29 cellular contexts compared by ENCODE assay signal in the genomic region with DNA sequence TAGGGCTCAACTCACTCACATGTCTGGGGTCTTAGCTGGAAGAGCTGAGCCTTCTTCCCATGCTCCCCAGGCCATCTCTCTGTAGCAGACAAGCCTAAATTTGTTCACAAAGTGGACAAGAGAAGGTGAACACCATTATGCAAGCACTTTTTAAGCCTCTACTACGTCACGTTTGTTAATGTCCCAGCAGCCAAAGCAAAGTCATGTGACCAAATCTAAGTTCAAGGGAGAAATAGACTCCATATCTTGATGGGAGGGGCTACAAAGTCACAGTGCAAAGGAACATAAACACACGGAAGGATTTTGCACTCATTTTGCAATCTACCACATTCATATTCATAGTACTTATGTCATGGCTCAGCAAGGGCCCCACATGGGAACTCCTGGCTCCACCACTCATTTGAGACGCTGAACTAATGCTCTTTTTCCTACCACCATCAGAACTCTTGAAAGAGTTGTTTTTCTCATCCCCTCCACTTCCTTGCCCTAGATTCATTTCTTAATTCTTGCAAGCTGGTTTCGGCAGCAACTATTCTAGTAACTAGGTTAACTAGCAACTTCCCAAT.
DNase-seq lines count a peak whose midpoint lies in the region; ATAC-seq, FAIRE-seq and TF ChIP-seq lines count a peak whose summit lies in the region.
"Had no signal": no experiment of that assay in that cellular context is flagged by ENCODE, and none has a peak within 500 bp of the region (broad histone marks: within the 10 kb centered on the region; RNA-seq: fewer than 3 reads in every experiment).

No MANE protein-coding gene starts in this region.

- POLR2A ChIA-PET in activated CD4-positive, alpha-beta T cell treated with anti-CD3 and anti-CD28 coated beads for 36 hours (lab: Charles Lee): no interaction called here
- POLR2A ChIA-PET in A673 (lab: Charles Lee; ENCODE audit: low non-redundant PET) (no interaction called here), GM12878 (lab: Charles Lee) (interaction anchor here (0.6 kb wide), 1 partner anchor 152 kb away, joined by 3 read pairs; no protein-coding TSS in a partner anchor)

- H4K20me1 ChIP-seq in GM12878 (ENCODE audit: control insufficient read depth, insufficient read depth): no peaks in the 10 kb centered on the region

- H3K27ac ChIP-seq in A673 (ENCODE audit: low read depth, low read length, poor library complexity, severe bottlenecking) (no peak overlapping the region), GM12878 (ENCODE audit: control insufficient read depth, insufficient read depth) (no peak overlapping the region)
- H3K27ac ChIP-seq: 22Rv1, GM23248, PC-9, SJSA1 had no signal

- in situ Hi-C loops in GM12878 (cut with MboI): no loop called here

- FAIRE-seq in GM12878 (lab: Jason Lieb, UNC): no peak
- FAIRE-seq: GM12892, HTR-8/SVneo had no signal

- TF ChIP-seq CTCF in A673 (conservative IDR thresholded peaks at IDR 0.05; ENCODE audit: low read depth, low read length) (no peak), GM12878 (IDR thresholded peaks at IDR 0.05 in 2 of 3, conservative IDR thresholded peaks at IDR 0.05 in 1 of 3; ENCODE audit: control insufficient read depth in 2 of 3, extremely low read depth in 1 of 3, insufficient read depth in 1 of 3, low read depth in 3 of 3, low read length in 3 of 3) (no peak)

- no peak for TF ChIP-seq POLR2A in GM12878 (IDR thresholded peaks at IDR 0.05; ENCODE audit: low read depth, low read length)

- H3K4me3 Mint-ChIP-seq in activated CD4-positive, alpha-beta T cell treated with anti-CD3 and anti-CD28 coated beads for 36 hours: no peak overlapping the region
- H3K4me3 Mint-ChIP-seq: CD14-positive monocyte; CD8-positive, alpha-beta memory T cell had no signal

- H3K27me3 ChIP-seq in A673 (replicated peaks; ENCODE audit: insufficient read depth, low read depth, low read length, poor library complexity) (no peaks in the 10 kb centered on the region), GM12878 (replicated peaks in 1 of 2; ENCODE audit: control insufficient read depth in 2 of 2, insufficient read depth in 2 of 2, low read length in 1 of 2) (no peaks in the 10 kb centered on the region)
- H3K27me3 ChIP-seq: BE2C, SJSA1 had no signal

- RAD21 ChIA-PET in GM12878 (lab: Charles Lee; ENCODE audit: unreplicated experiment): no interaction called here

- SMC1A ChIA-PET in GM12878 (lab: Charles Lee; ENCODE audit: uncharacterized antibody, unreplicated experiment): no interaction called here

- no peak overlapping the region for H3K4me2 ChIP-seq in GM12878 (ENCODE audit: control insufficient read depth, insufficient read depth)
- H3K4me2 ChIP-seq: PC-9 had no signal

- no peak for DNase-seq in activated CD4-positive, alpha-beta T cell treated with anti-CD3 and anti-CD28 coated beads for 36 hours
- no peak for DNase-seq in activated CD4-positive, alpha-beta T cell treated with anti-CD3 and anti-CD28 coated beads, Interleukin-2, amount 50 U/mL, for 4 hours
- DNase-seq in A673 (ENCODE audit: low spot score) (peak; percentile 16), GM12878 (ENCODE audit: low read depth, low spot score) (no peak), iris pigment epithelial cell (ENCODE audit: low read depth) (peak; percentile 21), NCI-H1930 (lab: John Stamatoyannopoulos, UW) (no peak)
- DNase-seq: ACHN; BE2C; CD8-positive, alpha-beta memory T cell; DMS 273 treated with DMSO at 0.1 percent for 48 hours; DMS79; EL; GDM1; GM23248; HCEC 1CT; KG1; MM.1S; NCI-H2029 treated with DMSO at 0.1 percent for 48 hours; NCI-H446 treated with DMSO at 0.1 percent for 48 hours; NCI-H526; NCI-H82; PC-9; Right ventricle myocardium superior had no signal

- no peaks in the 10 kb centered on the region for H3K79me2 ChIP-seq in GM12878 (ENCODE audit: control insufficient read depth, insufficient read depth, low read length)

- TF ChIP-seq RAD21 in GM12878 (IDR thresholded peaks at IDR 0.05; ENCODE audit: insufficient read depth, low read depth, low read length): no peak

- ATAC-seq in activated CD4-positive, alpha-beta T cell treated with anti-CD3 and anti-CD28 coated beads for 36 hours: peak; percentile 47
- no peak for ATAC-seq in GM12878
- no peak for ATAC-seq in SK-N-SH treated with all-trans-retinoic acid at 6 μM for 48 hours

- peaks cover 8% of the 10 kb centered on the region for H3K4me1 Mint-ChIP-seq in activated CD4-positive, alpha-beta T cell treated with anti-CD3 and anti-CD28 coated beads for 36 hours
- H3K4me1 Mint-ChIP-seq: CD14-positive monocyte had no signal

- 50% methylated on average over 5 of the region's 5 CpGs for WGBS in GM12878 (ENCODE audit: insufficient coverage, insufficient replicate concordance, low lambda C conversion rate, missing lambda C conversion rate)

- TF ChIP-seq EP300 in GM12878 (IDR thresholded peaks at IDR 0.05; ENCODE audit: borderline replicate concordance in 1 of 2, control insufficient read depth in 1 of 2, low read depth in 2 of 2, low read length in 2 of 2): no peak

- no TSS peak for BruUV-seq in A673 (replicated peaks; lab: Mats Ljungman, UMichigan)
- BruUV-seq in GM12878 (replicated peaks; lab: Mats Ljungman, UMichigan): no TSS peak

- H2AFZ ChIP-seq in GM12878 (ENCODE audit: control insufficient read depth, low read depth, low read length): no peak overlapping the region
- H2AFZ ChIP-seq: GM23248, PC-9 had no signal

- H3K9me3 Mint-ChIP-seq in activated CD4-positive, alpha-beta T cell treated with anti-CD3 and anti-CD28 coated beads for 36 hours (ENCODE audit: low read depth): no peaks in the 10 kb centered on the region

- no peak overlapping the region for H3K4me3 ChIP-seq in A673 (ENCODE audit: low read depth, low read length, poor library complexity, severe bottlenecking)
- no peak overlapping the region for H3K4me3 ChIP-seq in GM12878
- H3K4me3 ChIP-seq: GM23248, PC-9, SJSA1 had no signal

- H3K36me3 Mint-ChIP-seq in activated CD4-positive, alpha-beta T cell treated with anti-CD3 and anti-CD28 coated beads for 36 hours (ENCODE audit: low read depth): no peaks in the 10 kb centered on the region
- H3K36me3 Mint-ChIP-seq: CD14-positive monocyte; CD8-positive, alpha-beta memory T cell had no signal

- H3K9ac ChIP-seq in GM12878 (ENCODE audit: control insufficient read depth, insufficient read depth, low read length): no peak overlapping the region
- H3K9ac ChIP-seq: GM23248 had no signal

- no peaks in the 10 kb centered on the region for H3K27me3 Mint-ChIP-seq in activated CD4-positive, alpha-beta T cell treated with anti-CD3 and anti-CD28 coated beads for 36 hours

- H3K4me1 ChIP-seq in A673 (ENCODE audit: insufficient read depth, low read length, poor library complexity, severe bottlenecking) (peaks cover 3% of the 10 kb centered on the region), GM12878 (ENCODE audit: control insufficient read depth, insufficient read depth, low read length) (peaks cover 9% of the 10 kb centered on the region)
- H3K4me1 ChIP-seq: BE2C, SJSA1 had no signal

- H3K27ac Mint-ChIP-seq in activated CD4-positive, alpha-beta T cell treated with anti-CD3 and anti-CD28 coated beads for 36 hours: no peak overlapping the region
- H3K27ac Mint-ChIP-seq: CD14-positive monocyte; CD8-positive, alpha-beta memory T cell had no signal

- H3K9me3 ChIP-seq in A673 (ENCODE audit: low read depth, low read length, poor library complexity, severe bottlenecking) (no peaks in the 10 kb centered on the region), GM12878 (replicated peaks; ENCODE audit: control insufficient read depth, insufficient read depth, low read length) (no peaks in the 10 kb centered on the region; the same call in 1 of the 3 replicates)
- H3K9me3 ChIP-seq: BE2C, SJSA1 had no signal

- intact Hi-C loops in activated CD4-positive, alpha-beta T cell treated with anti-CD3 and anti-CD28 coated beads for 36 hours (cut with DNase I, micrococcal nuclease): no loop called here
- intact Hi-C loops in A673 (cut with micrococcal nuclease; ENCODE audit: unreplicated experiment) (no loop called here), GM12878 (cut with micrococcal nuclease; ENCODE audit: unreplicated experiment) (no loop called here)

- CTCF ChIA-PET in activated CD4-positive, alpha-beta T cell treated with anti-CD3 and anti-CD28 coated beads for 36 hours (lab: Charles Lee): interaction anchor here (0.6 kb wide), 1 partner anchor 89 kb away, joined by 3 read pairs; no protein-coding TSS in a partner anchor
- CTCF ChIA-PET in A673 (lab: Charles Lee) (no interaction called here), GM12878 (lab: Yijun Ruan, JAX) (interaction anchor here (1.5 to 2.0 kb wide), 2 partner anchors 96 to 216 kb away, joined by 3 to 7 read pairs; no protein-coding TSS in a partner anchor)

- H3K36me3 ChIP-seq in A673 (ENCODE audit: insufficient read depth, low read length, poor library complexity, severe bottlenecking): no peaks in the 10 kb centered on the region
- no peaks in the 10 kb centered on the region for H3K36me3 ChIP-seq in GM12878 (ENCODE audit: control insufficient read depth in 2 of 2, insufficient read depth in 2 of 2, low read length in 1 of 2)
- H3K36me3 ChIP-seq: BE2C, SJSA1 had no signal

TF ChIP-seq in GM12878, 131 proteins besides CTCF, POLR2A, EP300 and RAD21 (continues in another document):
- TF ChIP-seq MYC (IDR thresholded peaks at IDR 0.05; ENCODE audit: insufficient read depth, insufficient read length, insufficient replicate concordance, low read length, severe bottlenecking) (no peak), JUNB (IDR thresholded peaks at IDR 0.05) (peak; percentile 28; the same call in 1 of the 2 replicates)

TF ChIP-seq in SK-N-SH treated with all-trans-retinoic acid at 6 μM for 48 hours, 23 proteins besides CTCF, POLR2A, EP300 and RAD21 (continues in another document):
- TF ChIP-seq ISL1 (CRISPR knock-in tag; IDR thresholded peaks at IDR 0.05): no peak
- TF ChIP-seq, protein P1, sequence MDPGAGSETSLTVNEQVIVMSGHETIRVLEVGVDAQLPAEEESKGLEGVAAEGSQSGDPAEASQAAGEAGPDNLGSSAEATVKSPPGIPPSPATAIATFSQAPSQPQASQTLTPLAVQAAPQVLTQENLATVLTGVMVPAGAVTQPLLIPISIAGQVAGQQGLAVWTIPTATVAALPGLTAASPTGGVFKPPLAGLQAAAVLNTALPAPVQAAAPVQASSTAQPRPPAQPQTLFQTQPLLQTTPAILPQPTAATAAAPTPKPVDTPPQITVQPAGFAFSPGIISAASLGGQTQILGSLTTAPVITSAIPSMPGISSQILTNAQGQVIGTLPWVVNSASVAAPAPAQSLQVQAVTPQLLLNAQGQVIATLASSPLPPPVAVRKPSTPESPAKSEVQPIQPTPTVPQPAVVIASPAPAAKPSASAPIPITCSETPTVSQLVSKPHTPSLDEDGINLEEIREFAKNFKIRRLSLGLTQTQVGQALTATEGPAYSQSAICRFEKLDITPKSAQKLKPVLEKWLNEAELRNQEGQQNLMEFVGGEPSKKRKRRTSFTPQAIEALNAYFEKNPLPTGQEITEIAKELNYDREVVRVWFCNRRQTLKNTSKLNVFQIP (CRISPR knock-in tag; IDR thresholded peaks at IDR 0.05; ENCODE audit: borderline replicate concordance, low read depth): no peak

Comparison
In these comparisons a context has a peak if more than half of its experiments do, and no peak if none do; other contexts are left out.
1. DNase-seq: peak in A673 (single experiment) and iris pigment epithelial cell (single experiment); none in activated CD4-positive, alpha-beta T cell treated with anti-CD3 and anti-CD28 coated beads for 36 hours (single experiment), activated CD4-positive, alpha-beta T cell treated with anti-CD3 and anti-CD28 coated beads, Interleukin-2, amount 50 U/mL, for 4 hours (0 of 2), GM12878 (single experiment) and NCI-H1930 (0 of 2).